ENCODE assay signal across 17 cellular contexts in genomic region chr11:488992-489391, GRCh38. TPM values are rescaled to one million over a fixed set of nuclear protein-coding genes. Genes with fewer than 3 reads are reported as not detected.
"Had no signal": no experiment of that assay in that cellular context is flagged by ENCODE, and none has a peak within 500 bp of the region (broad histone marks: within the 10 kb centered on the region; RNA-seq: fewer than 3 reads in every experiment).

No MANE protein-coding gene starts in this region.

- H3K4me1 Mint-ChIP-seq: activated CD4-positive, alpha-beta memory T cell treated with anti-CD3 and anti-CD28 coated beads, Interleukin-2, amount 10 ng/mL, durations not matched to agents 7 days and 5 days; activated naive CD4-positive, alpha-beta T cell treated with anti-CD3 and anti-CD28 coated beads, Interleukin-2, amount 50 U/mL, for 24 hours; neural progenitor cell; WTC11 had no signal

- H3K27me3 Mint-ChIP-seq: activated CD4-positive, alpha-beta memory T cell treated with anti-CD3 and anti-CD28 coated beads, Interleukin-2, amount 10 ng/mL, durations not matched to agents 7 days and 5 days; activated naive CD4-positive, alpha-beta T cell treated with anti-CD3 and anti-CD28 coated beads, Interleukin-2, amount 50 U/mL, for 24 hours had no signal

- H3K4me1 ChIP-seq: adrenal gland, neural progenitor cell, pancreas, testis had no signal

- H3K9me3 ChIP-seq: adrenal gland, pancreas, testis had no signal

- H3K27ac ChIP-seq: adrenal gland, cardiac muscle cell, neural progenitor cell, pancreas, testis had no signal

- H3K36me3 Mint-ChIP-seq: activated naive CD4-positive, alpha-beta T cell treated with anti-CD3 and anti-CD28 coated beads, Interleukin-2, amount 50 U/mL, for 24 hours had no signal

- H3K27ac Mint-ChIP-seq: activated CD4-positive, alpha-beta memory T cell treated with anti-CD3 and anti-CD28 coated beads, Interleukin-2, amount 10 ng/mL, durations not matched to agents 7 days and 5 days; activated naive CD4-positive, alpha-beta T cell treated with anti-CD3 and anti-CD28 coated beads, Interleukin-2, amount 50 U/mL, for 24 hours; neural progenitor cell; WTC11 had no signal

- ATAC-seq: esophagus mucosa, pancreas, WTC11 had no signal

- H3K9ac ChIP-seq: neural progenitor cell had no signal

- H3K4me3 Mint-ChIP-seq: activated CD4-positive, alpha-beta memory T cell treated with anti-CD3 and anti-CD28 coated beads, Interleukin-2, amount 10 ng/mL, durations not matched to agents 7 days and 5 days; activated naive CD4-positive, alpha-beta T cell treated with anti-CD3 and anti-CD28 coated beads, Interleukin-2, amount 50 U/mL, for 24 hours; neural progenitor cell; WTC11 had no signal

- DNase-seq: activated CD4-positive, alpha-beta memory T cell treated with anti-CD3 and anti-CD28 coated beads, Interleukin-2, amount 10 ng/mL, durations not matched to agents 7 days and 5 days; activated CD4-positive, alpha-beta T cell treated with anti-CD3 and anti-CD28 coated beads for 4 hours; activated CD8-positive, alpha-beta memory T cell treated with anti-CD3 and anti-CD28 coated beads, Interleukin-2, amount 50 U/mL, for 4 hours; activated effector memory CD4-positive, alpha-beta T cell treated with anti-CD3 and anti-CD28 coated beads, Interleukin-2, amount 50 U/mL, for 16 hours; activated T-cell treated with anti-CD3 and anti-CD28 coated beads, Interleukin-2, amount 50 U/mL, for 48 hours; adrenal gland; stimulated activated CD4-positive, alpha-beta T cell treated with anti-CD3 and anti-CD28 coated beads, Interleukin-15, amount 100 ng/mL, for 24 hours; stimulated activated CD4-positive, alpha-beta T cell treated with anti-CD3 and anti-CD28 coated beads, Interleukin-4, amount 100 ng/mL, for 1 hour; stimulated activated naive CD4-positive, alpha-beta T cell treated with Interleukin-2 at 50 U/mL for 16 hours; testis had no signal

- H3K4me3 ChIP-seq: adrenal gland, cardiac muscle cell, neural progenitor cell, pancreas, testis had no signal

- H3K36me3 ChIP-seq: cardiac muscle cell, neural progenitor cell, pancreas had no signal

- H3K4me2 ChIP-seq: neural progenitor cell had no signal

- H3K27me3 ChIP-seq: adrenal gland, cardiac muscle cell, neural progenitor cell, pancreas, testis had no signal

- H2AFZ ChIP-seq: neural progenitor cell had no signal

- H3K9me3 Mint-ChIP-seq: activated CD4-positive, alpha-beta memory T cell treated with anti-CD3 and anti-CD28 coated beads, Interleukin-2, amount 10 ng/mL, durations not matched to agents 7 days and 5 days; activated naive CD4-positive, alpha-beta T cell treated with anti-CD3 and anti-CD28 coated beads, Interleukin-2, amount 50 U/mL, for 24 hours had no signal

RNA-seq across cellular contexts. Expression of gene ANO9, which starts 47.2 kb away (rescaled TPM):
- total RNA-seq: skeletal muscle tissue had no signal
